1 cellular context compared by ENCODE assay signal in the genomic region with DNA sequence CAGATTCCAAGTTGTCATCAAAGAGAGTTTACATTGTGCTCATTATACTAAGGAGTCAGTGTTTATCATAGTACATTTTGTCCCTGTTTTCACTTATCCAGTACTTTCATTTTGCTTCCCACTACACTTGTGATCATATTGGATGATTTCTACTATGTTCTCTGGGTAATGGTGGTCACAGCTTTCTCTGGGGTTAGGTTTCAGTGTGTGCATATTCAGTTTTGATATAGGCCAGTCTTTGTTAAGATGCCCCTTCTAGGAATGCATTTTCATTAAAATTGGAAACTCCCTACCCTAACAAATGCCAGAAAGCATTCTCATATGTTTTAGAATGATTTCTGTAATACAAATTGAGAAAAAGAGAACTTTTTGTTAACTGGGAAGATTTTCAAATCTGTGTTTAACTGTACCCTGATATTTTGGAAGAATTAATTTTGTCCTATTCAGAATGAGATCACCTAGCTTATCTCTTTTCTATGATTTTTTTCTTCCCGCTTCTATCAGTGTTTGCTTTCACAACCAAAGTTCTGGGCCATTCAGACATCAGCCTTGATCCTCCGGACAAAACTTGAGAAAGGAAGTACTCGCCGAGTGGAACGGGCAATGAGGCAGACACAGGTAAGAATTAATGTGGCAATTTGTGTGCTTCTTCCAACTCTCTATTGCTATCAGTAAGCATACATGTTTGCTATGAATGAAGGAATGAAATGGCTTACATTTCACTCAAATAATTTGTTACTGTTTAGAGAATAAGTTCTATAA.
TF ChIP-seq lines count a peak whose summit lies in the region.

No MANE protein-coding gene starts in this region.

TF ChIP-seq in IMR-90, 13 proteins besides CTCF, POLR2A, EP300 and RAD21:
- TF ChIP-seq MXI1 (IDR thresholded peaks at IDR 0.05; ENCODE audit: borderline replicate concordance, low read depth, low read length) (no peak), NFE2L2 (IDR thresholded peaks at IDR 0.05; ENCODE audit: low read depth, low read length) (no peak), CHD1 (IDR thresholded peaks at IDR 0.05; ENCODE audit: low read depth, low read length) (no peak), BHLHE40 (IDR thresholded peaks at IDR 0.05; ENCODE audit: low read depth, low read length) (no peak), FOS (IDR thresholded peaks at IDR 0.05; ENCODE audit: low read depth, low read length) (no peak), MAZ (IDR thresholded peaks at IDR 0.05; ENCODE audit: borderline replicate concordance, low read depth, low read length) (no peak), CEBPB (IDR thresholded peaks at IDR 0.05; ENCODE audit: low read depth, low read length) (no peak), RFX5 (IDR thresholded peaks at IDR 0.05; ENCODE audit: low read depth, low read length) (no peak), MAFK (IDR thresholded peaks at IDR 0.05; ENCODE audit: low read depth, low read length) (no peak), RCOR1 (IDR thresholded peaks at IDR 0.05; ENCODE audit: insufficient replicate concordance, low read length) (no peak), SMC3 (IDR thresholded peaks at IDR 0.05; ENCODE audit: low read depth, low read length) (no peak)
- TF ChIP-seq, protein P1, sequence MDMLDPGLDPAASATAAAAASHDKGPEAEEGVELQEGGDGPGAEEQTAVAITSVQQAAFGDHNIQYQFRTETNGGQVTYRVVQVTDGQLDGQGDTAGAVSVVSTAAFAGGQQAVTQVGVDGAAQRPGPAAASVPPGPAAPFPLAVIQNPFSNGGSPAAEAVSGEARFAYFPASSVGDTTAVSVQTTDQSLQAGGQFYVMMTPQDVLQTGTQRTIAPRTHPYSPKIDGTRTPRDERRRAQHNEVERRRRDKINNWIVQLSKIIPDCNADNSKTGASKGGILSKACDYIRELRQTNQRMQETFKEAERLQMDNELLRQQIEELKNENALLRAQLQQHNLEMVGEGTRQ (IDR thresholded peaks at IDR 0.05; ENCODE audit: low read depth, low read length), result no peak
- TF ChIP-seq, protein P2, sequence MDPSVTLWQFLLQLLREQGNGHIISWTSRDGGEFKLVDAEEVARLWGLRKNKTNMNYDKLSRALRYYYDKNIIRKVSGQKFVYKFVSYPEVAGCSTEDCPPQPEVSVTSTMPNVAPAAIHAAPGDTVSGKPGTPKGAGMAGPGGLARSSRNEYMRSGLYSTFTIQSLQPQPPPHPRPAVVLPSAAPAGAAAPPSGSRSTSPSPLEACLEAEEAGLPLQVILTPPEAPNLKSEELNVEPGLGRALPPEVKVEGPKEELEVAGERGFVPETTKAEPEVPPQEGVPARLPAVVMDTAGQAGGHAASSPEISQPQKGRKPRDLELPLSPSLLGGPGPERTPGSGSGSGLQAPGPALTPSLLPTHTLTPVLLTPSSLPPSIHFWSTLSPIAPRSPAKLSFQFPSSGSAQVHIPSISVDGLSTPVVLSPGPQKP (IDR thresholded peaks at IDR 0.05; ENCODE audit: borderline replicate concordance, low read depth, low read length), result no peak
